ENCODE assay signal across 8 cellular contexts in the genomic region with DNA sequence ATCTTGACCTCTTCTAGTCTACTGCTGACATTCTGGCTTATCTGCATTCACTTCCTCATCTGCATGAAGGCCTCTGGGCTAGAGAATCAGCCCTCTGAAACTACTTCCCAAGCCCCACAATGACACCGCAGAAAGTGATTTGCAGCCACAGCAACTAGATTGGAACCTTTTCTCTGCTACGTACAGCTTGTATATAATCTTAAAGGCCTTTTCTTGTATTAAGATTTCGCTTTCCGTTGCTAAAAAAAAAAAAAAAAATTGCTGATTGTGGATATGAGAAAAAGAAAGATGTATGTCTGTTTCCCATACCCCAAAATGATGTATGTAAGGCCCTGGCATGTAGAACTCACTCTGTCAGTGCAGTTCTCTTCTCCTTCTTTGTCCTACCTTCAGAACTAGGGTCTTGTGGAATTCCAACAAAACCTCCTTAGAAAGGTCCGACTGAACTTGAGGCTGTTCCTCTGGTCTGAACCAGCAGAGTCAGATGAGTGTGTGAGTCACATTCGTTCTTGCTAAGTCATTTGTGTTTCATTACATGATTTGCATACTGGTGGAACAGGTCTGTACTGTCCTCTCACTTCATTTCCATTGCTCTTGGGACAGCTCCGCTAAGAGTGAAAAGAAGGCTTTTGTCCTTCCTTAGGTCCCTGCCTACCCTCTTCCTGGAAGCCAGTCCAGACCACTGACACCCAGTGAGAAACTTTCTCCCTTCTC.
DNase-seq lines count a peak whose midpoint lies in the region; ATAC-seq and TF ChIP-seq lines count a peak whose summit lies in the region.

No MANE protein-coding gene starts in this region.

- peak; percentile 83 for DNase-seq in NCI-H1048 (lab: John Stamatoyannopoulos, UW)
- no peak for DNase-seq in dorsolateral prefrontal cortex
- peak; percentile 18 for DNase-seq in naive B cell
- no peak for DNase-seq in NCI-H2107 treated with DMSO at 0.1 percent for 48 hours (lab: John Stamatoyannopoulos, UW; ENCODE audit: unreplicated experiment)
- DNase-seq in activated T-helper 1 cell treated with anti-CD3 and anti-CD28 coated beads, Interleukin-12 subunit alpha, Interleukin-12 subunit beta, Interleukin-2, Interleukin-4 antibody, amounts not matched to agents 30 ng/mL and 10 ng/mL and 1 ng/mL, durations not matched to agents 14 hours and 24 hours and 36 hours (ENCODE audit: low spot score): no peak
- no peak for DNase-seq in effector CD8-positive, alpha-beta T cell (lab: John Stamatoyannopoulos, UW)

- H3K9me3 Mint-ChIP-seq in naive B cell: no peaks in the 10 kb centered on the region
- no peaks in the 10 kb centered on the region for H3K9me3 Mint-ChIP-seq in activated T-helper 1 cell treated with anti-CD3 and anti-CD28 coated beads, Interleukin-12 subunit alpha, Interleukin-12 subunit beta, Interleukin-2, Interleukin-4 antibody, amounts not matched to agents 30 ng/mL and 10 ng/mL and 1 ng/mL, durations not matched to agents 14 hours and 24 hours and 36 hours

- ATAC-seq in GM18505 (IDR thresholded peaks at IDR 0.05; ENCODE audit: unreplicated experiment) (peak; percentile 88), HG02678 (IDR thresholded peaks at IDR 0.05; ENCODE audit: unreplicated experiment) (peak; percentile 91), naive B cell (ENCODE audit: low read depth in 2 of 2) (peak; percentile 89 to 92)

- H3K27me3 Mint-ChIP-seq in naive B cell: no peaks in the 10 kb centered on the region
- no peaks in the 10 kb centered on the region for H3K27me3 Mint-ChIP-seq in activated T-helper 1 cell treated with anti-CD3 and anti-CD28 coated beads, Interleukin-12 subunit alpha, Interleukin-12 subunit beta, Interleukin-2, Interleukin-4 antibody, amounts not matched to agents 30 ng/mL and 10 ng/mL and 1 ng/mL, durations not matched to agents 14 hours and 24 hours and 36 hours (ENCODE audit: insufficient read depth)

- H3K27ac Mint-ChIP-seq in naive B cell: peak overlapping the region in 2 of 6 donors; percentile 6 to 82
- H3K27ac Mint-ChIP-seq in activated T-helper 1 cell treated with anti-CD3 and anti-CD28 coated beads, Interleukin-12 subunit alpha, Interleukin-12 subunit beta, Interleukin-2, Interleukin-4 antibody, amounts not matched to agents 30 ng/mL and 10 ng/mL and 1 ng/mL, durations not matched to agents 14 hours and 24 hours and 36 hours: no peak overlapping the region

- peak; percentile 40 for TF ChIP-seq POLR2A in GM18505 (IDR thresholded peaks at IDR 0.05; ENCODE audit: borderline replicate concordance, extremely low read depth, insufficient read depth, insufficient read length)

- H3K4me3 Mint-ChIP-seq in naive B cell: peak overlapping the region in 3 of 8 donors; percentile 9 to 41 (median 22)
- no peak overlapping the region for H3K4me3 Mint-ChIP-seq in activated T-helper 1 cell treated with anti-CD3 and anti-CD28 coated beads, Interleukin-12 subunit alpha, Interleukin-12 subunit beta, Interleukin-2, Interleukin-4 antibody, amounts not matched to agents 30 ng/mL and 10 ng/mL and 1 ng/mL, durations not matched to agents 14 hours and 24 hours and 36 hours

- peaks cover 15 to 18% (median 16%) of the 10 kb centered on the region in 3 donors for H3K4me1 Mint-ChIP-seq in naive B cell
- H3K4me1 Mint-ChIP-seq in activated T-helper 1 cell treated with anti-CD3 and anti-CD28 coated beads, Interleukin-12 subunit alpha, Interleukin-12 subunit beta, Interleukin-2, Interleukin-4 antibody, amounts not matched to agents 30 ng/mL and 10 ng/mL and 1 ng/mL, durations not matched to agents 14 hours and 24 hours and 36 hours (ENCODE audit: low read depth): no peaks in the 10 kb centered on the region

- intact Hi-C loops in dorsolateral prefrontal cortex (cut with DNase I): no loop called here
- intact Hi-C loops in activated T-helper 1 cell treated with anti-CD3 and anti-CD28 coated beads, Interleukin-12 subunit alpha, Interleukin-12 subunit beta, Interleukin-2, Interleukin-4 antibody, amounts not matched to agents 30 ng/mL and 10 ng/mL and 1 ng/mL, durations not matched to agents 14 hours and 24 hours and 36 hours (cut with micrococcal nuclease): no loop called here

- H3K36me3 Mint-ChIP-seq in naive B cell: peaks cover 0 to under 1% of the 10 kb centered on the region in 2 donors
- H3K36me3 Mint-ChIP-seq in activated T-helper 1 cell treated with anti-CD3 and anti-CD28 coated beads, Interleukin-12 subunit alpha, Interleukin-12 subunit beta, Interleukin-2, Interleukin-4 antibody, amounts not matched to agents 30 ng/mL and 10 ng/mL and 1 ng/mL, durations not matched to agents 14 hours and 24 hours and 36 hours (ENCODE audit: low read depth): no peaks in the 10 kb centered on the region

- H3K27me3 ChIP-seq in dorsolateral prefrontal cortex: no peaks in the 10 kb centered on the region

- no peak for TF ChIP-seq CTCF in dorsolateral prefrontal cortex (IDR thresholded peaks at IDR 0.05 in 54 of 56, conservative IDR thresholded peaks at IDR 0.05 in 2 of 56; ENCODE audit: low read depth in 1 of 56, partially characterized antibody in 56 of 56)

- peak overlapping the region in 43 of 59 donors; percentile 1 to 76 (median 40) for H3K27ac ChIP-seq in dorsolateral prefrontal cortex

- no peak overlapping the region for H3K4me3 ChIP-seq in dorsolateral prefrontal cortex

Comparison
In these comparisons a context has a peak if more than half of its experiments do, and no peak if none do; other contexts are left out.
1. DNase-seq: peak in NCI-H1048 (single experiment) and naive B cell (single experiment); none in dorsolateral prefrontal cortex (0 of 10), NCI-H2107 treated with DMSO at 0.1 percent for 48 hours (single experiment), activated T-helper 1 cell treated with anti-CD3 and anti-CD28 coated beads, Interleukin-12 subunit alpha, Interleukin-12 subunit beta, Interleukin-2, Interleukin-4 antibody, amounts not matched to agents 30 ng/mL and 10 ng/mL and 1 ng/mL, durations not matched to agents 14 hours and 24 hours and 36 hours (single experiment) and effector CD8-positive, alpha-beta T cell (single experiment).
2. Peak in every context shown above with its lines, with median percentiles within 50 percentile points of each other: ATAC-seq.